Comparison of ENCODE assay signal across 15 cellular contexts in the genomic region with DNA sequence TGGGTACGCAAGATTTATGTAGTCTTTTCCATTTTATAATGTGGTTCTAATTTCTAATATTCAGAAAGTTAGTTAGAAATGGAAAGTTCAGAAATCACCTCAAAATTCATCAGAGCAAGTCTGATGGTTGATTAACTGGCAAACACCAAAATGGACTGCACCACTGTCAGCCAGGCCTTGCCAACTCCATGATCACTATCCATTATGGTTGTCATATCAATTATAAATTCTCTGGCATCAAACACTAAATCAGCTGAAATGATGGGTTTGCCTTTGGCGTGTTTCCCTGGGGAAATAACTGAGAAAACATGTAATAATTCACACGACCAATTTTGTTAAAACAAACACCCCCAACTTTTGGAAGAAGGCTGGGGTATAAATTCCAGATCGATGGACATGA.
"Had no signal": no experiment of that assay in that cellular context is flagged by ENCODE, and none has a peak within 500 bp of the region (broad histone marks: within the 10 kb centered on the region; RNA-seq: fewer than 3 reads in every experiment).

No MANE protein-coding gene starts in this region.

- H3K9me3 ChIP-seq: gastroesophageal sphincter, pancreas, thyroid gland had no signal

- FAIRE-seq: bronchial epithelial cell had no signal

- ATAC-seq: activated CD8-positive, alpha-beta T cell treated with anti-CD3 and anti-CD28 coated beads, Interleukin-2, amount 10 ng/mL, durations not matched to agents 7 days and 5 days; gastroesophageal sphincter; left colon; pancreas; stimulated activated naive B cell treated with anti-CD40 and anti-IgM and Interleukin-4, amounts not matched to agents 10 μg/mL and 1 μg/mL and 100 μg/mL, for 72 hours had no signal

- DNase-seq: activated CD4-positive, alpha-beta T cell treated with anti-CD3 and anti-CD28 coated beads, Interleukin-2, amount 10 ng/mL, durations not matched to agents 24 days and 14 days; activated CD4-positive, CD25-positive, alpha-beta regulatory T cell; activated CD8-positive, alpha-beta memory T cell treated with anti-CD3 and anti-CD28 coated beads, Interleukin-2, amount 50 U/mL, for 48 hours; activated CD8-positive, alpha-beta T cell treated with anti-CD3 and anti-CD28 coated beads, Interleukin-2, amount 10 ng/mL, durations not matched to agents 7 days and 5 days; aorta; endodermal cell; left colon; naive B cell; pancreas; stimulated activated CD4-positive, alpha-beta T cell treated with anti-CD3 and anti-CD28 coated beads, Interleukin-2, amount 100 ng/mL, for 48 hours; stimulated activated naive B cell treated with anti-CD40 and anti-IgM and Interleukin-4, amounts not matched to agents 10 μg/mL and 1 μg/mL and 100 μg/mL, for 72 hours; thyroid gland had no signal

- H3K27me3 ChIP-seq: gastroesophageal sphincter, pancreas, thyroid gland had no signal

- H3K4me3 ChIP-seq: gastroesophageal sphincter, lung, pancreas, thyroid gland had no signal

- H3K36me3 ChIP-seq: gastroesophageal sphincter, pancreas, thyroid gland had no signal

- H3K27ac ChIP-seq: gastroesophageal sphincter, pancreas, thyroid gland had no signal
